In the genomic region with DNA sequence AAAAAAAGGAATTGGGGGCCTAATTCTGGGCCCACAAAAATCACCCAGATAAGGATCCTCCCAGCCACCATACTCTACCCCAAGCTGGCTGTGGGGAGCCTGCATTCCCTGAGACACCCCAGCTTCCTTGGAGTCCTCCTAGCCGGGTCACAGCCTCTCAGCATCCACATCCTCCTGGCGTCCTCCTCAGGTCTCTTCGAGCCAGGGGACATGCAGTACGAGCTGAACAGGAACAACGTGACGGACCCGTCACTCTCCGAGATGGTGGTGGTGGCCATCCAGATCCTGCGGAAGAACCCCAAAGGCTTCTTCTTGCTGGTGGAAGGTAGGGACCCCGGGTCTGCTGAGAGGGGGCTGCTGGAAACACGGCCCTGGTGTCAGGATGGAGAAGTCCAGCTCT, we compare ENCODE assay signal across 11 cellular contexts.
DNase-seq lines count a peak whose midpoint lies in the region; ATAC-seq and TF ChIP-seq lines count a peak whose summit lies in the region.
"Had no signal": no experiment of that assay in that cellular context is flagged by ENCODE, and none has a peak within 500 bp of the region (broad histone marks: within the 10 kb centered on the region; RNA-seq: fewer than 3 reads in every experiment).

No MANE protein-coding gene starts in this region.

- peaks cover 8% of the 10 kb centered on the region for H3K9me3 Mint-ChIP-seq in glutamatergic neuron (ENCODE audit: unreplicated experiment)
- H3K9me3 Mint-ChIP-seq in activated T-helper 1 cell treated with anti-CD3 and anti-CD28 coated beads, Interleukin-12 subunit alpha, Interleukin-12 subunit beta, Interleukin-2, Interleukin-4 antibody, amounts not matched to agents 30 ng/mL and 10 ng/mL and 1 ng/mL, durations not matched to agents 14 hours and 24 hours and 36 hours, result no peaks in the 10 kb centered on the region

- peaks cover 18 to 35% (median 31%) of the 10 kb centered on the region in 10 experiments for H3K4me1 ChIP-seq in BLaER1 treated with 17β-estradiol and CSF1 and Interleukin-3, amounts not matched to agents 10 nM and 100 nM
- H3K4me1 ChIP-seq in IMR-90 (ENCODE audit: control insufficient read depth, insufficient read depth, low read length), result peaks cover 2% of the 10 kb centered on the region
- peaks cover 20 to 21% of the 10 kb centered on the region in 2 donors for H3K4me1 ChIP-seq in neuronal stem cell (ENCODE audit: control insufficient read depth in 2 of 2, insufficient read depth in 1 of 2, low read depth in 1 of 2, low read length in 2 of 2)

- H3K4me3 Mint-ChIP-seq in glutamatergic neuron (ENCODE audit: unreplicated experiment), result no peak overlapping the region
- no peak overlapping the region for H3K4me3 Mint-ChIP-seq in activated T-helper 1 cell treated with anti-CD3 and anti-CD28 coated beads, Interleukin-12 subunit alpha, Interleukin-12 subunit beta, Interleukin-2, Interleukin-4 antibody, amounts not matched to agents 30 ng/mL and 10 ng/mL and 1 ng/mL, durations not matched to agents 14 hours and 24 hours and 36 hours

- CTCF ChIA-PET in IMR-90 (lab: Yijun Ruan, JAX), result interaction anchor here (2.3 kb wide), 1 partner anchor 203 kb away, joined by 7 read pairs; no protein-coding TSS in a partner anchor

- H3K36me3 Mint-ChIP-seq in glutamatergic neuron (ENCODE audit: unreplicated experiment), result no peaks in the 10 kb centered on the region
- H3K36me3 Mint-ChIP-seq in activated T-helper 1 cell treated with anti-CD3 and anti-CD28 coated beads, Interleukin-12 subunit alpha, Interleukin-12 subunit beta, Interleukin-2, Interleukin-4 antibody, amounts not matched to agents 30 ng/mL and 10 ng/mL and 1 ng/mL, durations not matched to agents 14 hours and 24 hours and 36 hours (ENCODE audit: low read depth), result no peaks in the 10 kb centered on the region

- intact Hi-C loops in IMR-90 (cut with micrococcal nuclease), result loop anchor here (10.0 kb wide), 1 partner anchor 309 kb away; no protein-coding TSS in a partner anchor
- intact Hi-C loops in activated T-helper 1 cell treated with anti-CD3 and anti-CD28 coated beads, Interleukin-12 subunit alpha, Interleukin-12 subunit beta, Interleukin-2, Interleukin-4 antibody, amounts not matched to agents 30 ng/mL and 10 ng/mL and 1 ng/mL, durations not matched to agents 14 hours and 24 hours and 36 hours (cut with micrococcal nuclease), result no loop called here

- POLR2A ChIA-PET in IMR-90 (lab: Charles Lee; ENCODE audit: unreplicated experiment), result no interaction called here

- peak overlapping the region; percentile 66 for H3K27ac Mint-ChIP-seq in glutamatergic neuron (ENCODE audit: unreplicated experiment)
- H3K27ac Mint-ChIP-seq in activated T-helper 1 cell treated with anti-CD3 and anti-CD28 coated beads, Interleukin-12 subunit alpha, Interleukin-12 subunit beta, Interleukin-2, Interleukin-4 antibody, amounts not matched to agents 30 ng/mL and 10 ng/mL and 1 ng/mL, durations not matched to agents 14 hours and 24 hours and 36 hours, result no peak overlapping the region

- peaks cover 5% of the 10 kb centered on the region for H3K27me3 Mint-ChIP-seq in glutamatergic neuron (ENCODE audit: unreplicated experiment)
- H3K27me3 Mint-ChIP-seq in activated T-helper 1 cell treated with anti-CD3 and anti-CD28 coated beads, Interleukin-12 subunit alpha, Interleukin-12 subunit beta, Interleukin-2, Interleukin-4 antibody, amounts not matched to agents 30 ng/mL and 10 ng/mL and 1 ng/mL, durations not matched to agents 14 hours and 24 hours and 36 hours (ENCODE audit: insufficient read depth), result peaks cover 11% of the 10 kb centered on the region

- H4K5ac ChIP-seq in IMR-90 (ENCODE audit: low read depth, low read length), result no peak overlapping the region

- no peak overlapping the region for H3K18ac ChIP-seq in IMR-90 (ENCODE audit: low read depth, low read length)
- H3K18ac ChIP-seq in neuronal stem cell (ENCODE audit: low read length), result peak overlapping the region; percentile 40

- H2BK15ac ChIP-seq in IMR-90 (ENCODE audit: low read depth, low read length) (no peak overlapping the region), neuronal stem cell (ENCODE audit: low read length) (no peak overlapping the region)

- ATAC-seq in IMR-90 (ENCODE audit: low read depth) (no peak), GM19467 (IDR thresholded peaks at IDR 0.05; ENCODE audit: unreplicated experiment) (no peak)

- H2AK9ac ChIP-seq in IMR-90 (replicated peaks; ENCODE audit: low read depth, low read length, poor library complexity), result peak overlapping the region; percentile 5

- no peak overlapping the region; a peak in 1 of 22 replicates for H3K9ac ChIP-seq in BLaER1 treated with 17β-estradiol and CSF1 and Interleukin-3, amounts not matched to agents 10 nM and 100 nM
- H3K9ac ChIP-seq in IMR-90 (ENCODE audit: low read depth, low read length) (no peak overlapping the region), neuronal stem cell (ENCODE audit: low read depth, low read length, poor library complexity) (no peak overlapping the region)
- H3K9ac ChIP-seq: KMS-11 had no signal

- H3K27me3 ChIP-seq in BLaER1 treated with 17β-estradiol and CSF1 and Interleukin-3, amounts not matched to agents 10 nM and 100 nM, result peaks cover 0 to 17% (median 0%) of the 10 kb centered on the region in 11 experiments; a peak in 3 of 22 replicates
- H3K27me3 ChIP-seq in IMR-90 (ENCODE audit: control insufficient read depth, insufficient read depth, low read length), result no peaks in the 10 kb centered on the region; the same call in 1 of the 2 replicates
- peaks cover 0 to 3% (median 0%) of the 10 kb centered on the region in 3 experiments for H3K27me3 ChIP-seq in neuronal stem cell (ENCODE audit: control insufficient read depth in 3 of 3, insufficient read depth in 3 of 3, low read depth in 1 of 3, low read length in 3 of 3)

- DNase-seq in IMR-90, result no peak
- DNase-seq in glutamatergic neuron, result no peak
- no peak for DNase-seq in neuronal stem cell (ENCODE audit: low spot score)
- no peak for DNase-seq in activated T-helper 1 cell treated with anti-CD3 and anti-CD28 coated beads, Interleukin-12 subunit alpha, Interleukin-12 subunit beta, Interleukin-2, Interleukin-4 antibody, amounts not matched to agents 30 ng/mL and 10 ng/mL and 1 ng/mL, durations not matched to agents 14 hours and 24 hours and 36 hours (ENCODE audit: low spot score)
- no peak for DNase-seq in inferior parietal cortex (ENCODE audit: extremely low spot score)
- DNase-seq: NCI-H1048 had no signal

- H3K23ac ChIP-seq in IMR-90 (ENCODE audit: low read depth, low read length) (no peak overlapping the region), neuronal stem cell (ENCODE audit: low read depth, low read length, poor library complexity) (no peak overlapping the region)

- no peak overlapping the region for H2BK5ac ChIP-seq in IMR-90 (ENCODE audit: low read depth, low read length, poor library complexity, severe bottlenecking)
- H2BK5ac ChIP-seq in neuronal stem cell (ENCODE audit: low read length), result no peak overlapping the region

- no peak overlapping the region for H2BK12ac ChIP-seq in neuronal stem cell (ENCODE audit: low read length)

- no peak overlapping the region for H3K56ac ChIP-seq in IMR-90 (ENCODE audit: extremely low read depth, insufficient read depth, low read length)

- H3K27ac ChIP-seq in BLaER1 treated with 17β-estradiol and CSF1 and Interleukin-3, amounts not matched to agents 10 nM and 100 nM, result no peak overlapping the region
- H3K27ac ChIP-seq in IMR-90 (ENCODE audit: insufficient read depth, low read length) (no peak overlapping the region), neuronal stem cell (replicated peaks; ENCODE audit: low read length) (no peak overlapping the region)
- H3K27ac ChIP-seq: C4-2B, KMS-11 had no signal

- no peak overlapping the region for H3K4me3 ChIP-seq in BLaER1 treated with 17β-estradiol and CSF1 and Interleukin-3, amounts not matched to agents 10 nM and 100 nM
- H3K4me3 ChIP-seq in IMR-90 (ENCODE audit: insufficient read depth, low read depth, low read length) (no peak overlapping the region), neuronal stem cell (ENCODE audit: low read length in 2 of 2) (peak overlapping the region in 1 of 2 donors; percentile 36)
- H3K4me3 ChIP-seq: GM12878 had no signal

- H3K14ac ChIP-seq in IMR-90 (replicated peaks; ENCODE audit: low read depth, low read length), result no peak overlapping the region
- no peak overlapping the region for H3K14ac ChIP-seq in neuronal stem cell (ENCODE audit: low read length)

- H4K8ac ChIP-seq in IMR-90 (ENCODE audit: low read depth in 2 of 2, low read length in 2 of 2) (no peak overlapping the region), neuronal stem cell (ENCODE audit: low read depth, low read length) (no peak overlapping the region)

- in situ Hi-C loops in IMR-90 (cut with MboI; ENCODE audit: low sequenced_read_pairs), result loop anchor here (5.0 kb wide), 1 partner anchor 201 kb away; no protein-coding TSS in a partner anchor

- no peak for TF ChIP-seq RAD21 in IMR-90 (IDR thresholded peaks at IDR 0.05; ENCODE audit: low read length)

- H2BK20ac ChIP-seq in IMR-90 (ENCODE audit: low read depth, low read length), result no peak overlapping the region

- H4K91ac ChIP-seq in IMR-90 (ENCODE audit: insufficient read depth, low read depth, low read length) (no peak overlapping the region), neuronal stem cell (ENCODE audit: low read depth, low read length, poor library complexity) (no peak overlapping the region)

- dilution Hi-C loops in IMR-90 (cut with HindIII; ENCODE audit: low sequenced_read_pairs, unreplicated experiment), result no loop called here

- H2AFZ ChIP-seq in IMR-90 (replicated peaks; ENCODE audit: low read length, poor library complexity) (no peak overlapping the region), neuronal stem cell (ENCODE audit: low read length) (no peak overlapping the region)

- H3K4me1 Mint-ChIP-seq in glutamatergic neuron (ENCODE audit: low read depth, unreplicated experiment), result peaks cover 12% of the 10 kb centered on the region
- H3K4me1 Mint-ChIP-seq in activated T-helper 1 cell treated with anti-CD3 and anti-CD28 coated beads, Interleukin-12 subunit alpha, Interleukin-12 subunit beta, Interleukin-2, Interleukin-4 antibody, amounts not matched to agents 30 ng/mL and 10 ng/mL and 1 ng/mL, durations not matched to agents 14 hours and 24 hours and 36 hours (ENCODE audit: low read depth), result no peaks in the 10 kb centered on the region

- H4K20me1 ChIP-seq in BLaER1 treated with 17β-estradiol and CSF1 and Interleukin-3, amounts not matched to agents 10 nM and 100 nM, result peaks cover 0 to 15% (median 0%) of the 10 kb centered on the region in 11 experiments; a peak in 3 of 22 replicates
- 0 out of 2 replicates have a peak, but pooled peaks cover 3% of the 10 kb centered on the region for H4K20me1 ChIP-seq in IMR-90 (ENCODE audit: insufficient read depth, low read length)

- H3K36me3 ChIP-seq in BLaER1 treated with 17β-estradiol and CSF1 and Interleukin-3, amounts not matched to agents 10 nM and 100 nM, result no peaks in the 10 kb centered on the region
- H3K36me3 ChIP-seq in IMR-90 (ENCODE audit: control insufficient read depth, insufficient read depth, low read length) (no peaks in the 10 kb centered on the region), neuronal stem cell (replicated peaks in 1 of 2; ENCODE audit: control insufficient read depth in 2 of 2, insufficient read depth in 2 of 2, low read length in 2 of 2) (peaks cover 0 to 8% of the 10 kb centered on the region in 2 donors)

- no peak overlapping the region for H2BK120ac ChIP-seq in IMR-90 (ENCODE audit: low read depth, low read length)
- no peak overlapping the region for H2BK120ac ChIP-seq in neuronal stem cell (ENCODE audit: low read depth, low read length)

- H2AK5ac ChIP-seq in IMR-90 (ENCODE audit: low read depth, low read length), result 0 out of 2 replicates have a peak overlapping the region, but pooled peaks have one; percentile 3
- no peak overlapping the region for H2AK5ac ChIP-seq in neuronal stem cell (ENCODE audit: low read depth, low read length)

- BruUV-seq in IMR-90 (replicated peaks; lab: Mats Ljungman, UMichigan), result no TSS peak

- H3K9me1 ChIP-seq in IMR-90 (ENCODE audit: insufficient read depth, low read length), result peaks cover 2% of the 10 kb centered on the region

- no peak for TF ChIP-seq POLR2A in IMR-90 (IDR thresholded peaks at IDR 0.05; ENCODE audit: low read depth, low read length)

- H3K9me3 ChIP-seq in BLaER1 treated with 17β-estradiol and CSF1 and Interleukin-3, amounts not matched to agents 10 nM and 100 nM (replicated peaks in 1 of 11), result peaks cover 0 to 9% (median 0%) of the 10 kb centered on the region in 11 experiments; a peak in 2 of 22 replicates
- H3K9me3 ChIP-seq in IMR-90 (ENCODE audit: control insufficient read depth, insufficient read depth, low read length) (peaks cover 4% of the 10 kb centered on the region), neuronal stem cell (replicated peaks in 1 of 2; ENCODE audit: control insufficient read depth in 2 of 2, insufficient read depth in 1 of 2, low read depth in 1 of 2, low read length in 2 of 2) (peaks cover 0 to 2% of the 10 kb centered on the region in 2 donors)

- 89% methylated on average over 9 of the region's 11 CpGs; no CpG with 5 or more reads in 1 of the 2 experiments for WGBS in IMR-90 (ENCODE audit: extremely low coverage in 2 of 2, insufficient read length in 1 of 2), 2 experiments
- no CpG with 5 or more reads among the region's 11 CpGs for WGBS in neuronal stem cell (ENCODE audit: extremely low coverage in 2 of 2, insufficient read length in 2 of 2, insufficient replicate concordance in 1 of 2), 2 donors

- H3K79me1 ChIP-seq in IMR-90 (ENCODE audit: low read depth in 1 of 2, low read length in 2 of 2) (no peaks in the 10 kb centered on the region), neuronal stem cell (ENCODE audit: low read depth, low read length) (no peaks in the 10 kb centered on the region)

- no peak for TF ChIP-seq CTCF in IMR-90 (conservative IDR thresholded peaks at IDR 0.05; ENCODE audit: low read depth, low read length)
- no peak for TF ChIP-seq CTCF in glutamatergic neuron (IDR thresholded peaks at IDR 0.05; ENCODE audit: partially characterized antibody, unreplicated experiment)

- peak overlapping the region in 7 of 11 experiments; percentile 82 to 93 (median 88); a peak in 13 of 22 replicates for H3K4me2 ChIP-seq in BLaER1 treated with 17β-estradiol and CSF1 and Interleukin-3, amounts not matched to agents 10 nM and 100 nM
- H3K4me2 ChIP-seq in IMR-90 (ENCODE audit: low read depth, low read length) (no peak overlapping the region), neuronal stem cell (ENCODE audit: insufficient read depth, low read length, poor library complexity, severe bottlenecking) (no peak overlapping the region)
- H3K4me2 ChIP-seq: KMS-11 had no signal

- H3K4ac ChIP-seq in IMR-90 (ENCODE audit: low read depth, low read length), result no peak overlapping the region
- no peak overlapping the region for H3K4ac ChIP-seq in neuronal stem cell (ENCODE audit: low read length)

Comparison
In these comparisons a context has a peak if more than half of its experiments do, and no peak if none do; other contexts are left out.
1. H3K4me2 ChIP-seq: peak in BLaER1 treated with 17β-estradiol and CSF1 and Interleukin-3, amounts not matched to agents 10 nM and 100 nM (7 of 11); none in IMR-90 (single experiment) and neuronal stem cell (single experiment).